ENCODE assay signal across 8 cellular contexts in the genomic region with DNA sequence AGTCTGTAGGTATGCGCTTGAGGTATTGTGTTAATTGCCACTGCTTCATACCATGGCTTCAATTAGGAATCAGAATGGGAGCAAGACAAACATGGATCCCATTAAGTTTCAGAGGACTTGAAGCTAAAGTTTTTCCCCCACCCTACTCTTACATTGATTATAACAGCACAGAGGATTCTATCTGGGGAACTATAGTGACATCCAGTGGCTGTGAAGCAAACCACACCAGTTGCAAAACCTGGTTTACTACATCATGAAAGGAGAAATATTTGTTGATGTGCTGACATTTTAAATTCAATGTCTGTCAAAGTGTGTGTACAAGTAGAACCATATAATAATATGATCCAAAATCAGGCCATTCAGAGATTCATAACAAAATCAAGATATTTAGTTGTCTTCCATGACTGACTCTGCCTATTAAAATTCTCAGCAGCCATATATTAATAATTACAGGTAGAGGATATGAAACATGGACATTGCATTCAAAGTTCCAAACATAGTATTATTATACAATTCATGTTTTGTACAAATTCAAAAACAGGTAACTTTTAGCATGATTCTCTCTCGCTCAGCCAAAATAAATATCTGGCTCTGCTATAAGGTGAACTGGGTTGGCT.
A peak's percentile ranks its signal among the peaks of the same experiment; 100 is the strongest.
DNase-seq lines count a peak whose midpoint lies in the region; ATAC-seq and TF ChIP-seq lines count a peak whose summit lies in the region.

No MANE protein-coding gene starts in this region.

- H3K9me3 ChIP-seq in right lobe of liver = no peaks in the 10 kb centered on the region

- peak; percentile 37 for TF ChIP-seq CTCF in activated CD8-positive, alpha-beta T cell treated with anti-CD3 and anti-CD28 coated beads for 36 hours (IDR thresholded peaks at IDR 0.05)
- peak; percentile 60 to 67 (median 64) for TF ChIP-seq CTCF in right lobe of liver (IDR thresholded peaks at IDR 0.05)

- no peak for DNase-seq in activated CD8-positive, alpha-beta T cell treated with anti-CD3 and anti-CD28 coated beads for 36 hours
- DNase-seq in activated CD8-positive, alpha-beta T cell treated with anti-CD3 and anti-CD28 coated beads, Interleukin-2, amount 10 ng/mL, durations not matched to agents 7 days and 5 days = no peak
- peak; percentile 36 for DNase-seq in NCI-H460 (ENCODE audit: extremely low read depth, low read depth)
- DNase-seq in cerebellar cortex (ENCODE audit: low spot score) = peak; percentile 40
- no peak for DNase-seq in right lobe of liver
- no peak for DNase-seq in activated CD8-positive, alpha-beta memory T cell treated with anti-CD3 and anti-CD28 coated beads, Interleukin-2, amount 10 ng/mL, durations not matched to agents 7 days and 5 days
- DNase-seq in activated effector memory CD4-positive, alpha-beta T cell treated with Interleukin-2 at 50 U/mL for 16 hours = no peak

- no peaks in the 10 kb centered on the region for H3K36me3 ChIP-seq in right lobe of liver

- no peaks in the 10 kb centered on the region for H3K9me3 Mint-ChIP-seq in activated CD8-positive, alpha-beta T cell treated with anti-CD3 and anti-CD28 coated beads for 36 hours
- no peaks in the 10 kb centered on the region for H3K9me3 Mint-ChIP-seq in activated CD8-positive, alpha-beta T cell treated with anti-CD3 and anti-CD28 coated beads, Interleukin-2, amount 10 ng/mL, durations not matched to agents 7 days and 5 days (ENCODE audit: insufficient read depth)
- no peaks in the 10 kb centered on the region for H3K9me3 Mint-ChIP-seq in activated CD8-positive, alpha-beta memory T cell treated with anti-CD3 and anti-CD28 coated beads, Interleukin-2, amount 10 ng/mL, durations not matched to agents 7 days and 5 days (ENCODE audit: low read depth)

- WGBS in right lobe of liver (ENCODE audit: insufficient coverage, low coverage, low lambda C conversion rate, missing lambda C conversion rate) = 81% methylated on average over 2 of the region's 2 CpGs

- no peak overlapping the region for H3K4me3 Mint-ChIP-seq in activated CD8-positive, alpha-beta T cell treated with anti-CD3 and anti-CD28 coated beads for 36 hours
- no peak overlapping the region for H3K4me3 Mint-ChIP-seq in activated CD8-positive, alpha-beta T cell treated with anti-CD3 and anti-CD28 coated beads, Interleukin-2, amount 10 ng/mL, durations not matched to agents 7 days and 5 days
- H3K4me3 Mint-ChIP-seq in activated CD8-positive, alpha-beta memory T cell treated with anti-CD3 and anti-CD28 coated beads, Interleukin-2, amount 10 ng/mL, durations not matched to agents 7 days and 5 days = no peak overlapping the region

- no peaks in the 10 kb centered on the region for H3K27me3 Mint-ChIP-seq in activated CD8-positive, alpha-beta T cell treated with anti-CD3 and anti-CD28 coated beads for 36 hours
- H3K27me3 Mint-ChIP-seq in activated CD8-positive, alpha-beta T cell treated with anti-CD3 and anti-CD28 coated beads, Interleukin-2, amount 10 ng/mL, durations not matched to agents 7 days and 5 days (ENCODE audit: low read depth) = no peaks in the 10 kb centered on the region
- no peaks in the 10 kb centered on the region for H3K27me3 Mint-ChIP-seq in activated CD8-positive, alpha-beta memory T cell treated with anti-CD3 and anti-CD28 coated beads, Interleukin-2, amount 10 ng/mL, durations not matched to agents 7 days and 5 days

- POLR2A ChIA-PET in activated CD8-positive, alpha-beta T cell treated with anti-CD3 and anti-CD28 coated beads for 36 hours (lab: Charles Lee) = no interaction called here
- POLR2A ChIA-PET in activated CD8-positive, alpha-beta T cell treated with anti-CD3 and anti-CD28 coated beads, Interleukin-2, amount 10 ng/mL, durations not matched to agents 7 days and 5 days (lab: Charles Lee) = no interaction called here

- no peak overlapping the region for H3K27ac ChIP-seq in right lobe of liver

- no peaks in the 10 kb centered on the region for H3K27me3 ChIP-seq in right lobe of liver

- no peaks in the 10 kb centered on the region for H3K36me3 Mint-ChIP-seq in activated CD8-positive, alpha-beta T cell treated with anti-CD3 and anti-CD28 coated beads for 36 hours (ENCODE audit: low read depth)
- H3K36me3 Mint-ChIP-seq in activated CD8-positive, alpha-beta T cell treated with anti-CD3 and anti-CD28 coated beads, Interleukin-2, amount 10 ng/mL, durations not matched to agents 7 days and 5 days (ENCODE audit: low read depth) = no peaks in the 10 kb centered on the region
- H3K36me3 Mint-ChIP-seq in activated CD8-positive, alpha-beta memory T cell treated with anti-CD3 and anti-CD28 coated beads, Interleukin-2, amount 10 ng/mL, durations not matched to agents 7 days and 5 days = no peaks in the 10 kb centered on the region

- H3K4me1 ChIP-seq in right lobe of liver = peaks cover 0 to 12% (median 3%) of the 10 kb centered on the region in 4 donors

- no peak for TF ChIP-seq POLR2A in right lobe of liver (IDR thresholded peaks at IDR 0.05)

- no peak overlapping the region for H3K27ac Mint-ChIP-seq in activated CD8-positive, alpha-beta T cell treated with anti-CD3 and anti-CD28 coated beads for 36 hours
- H3K27ac Mint-ChIP-seq in activated CD8-positive, alpha-beta T cell treated with anti-CD3 and anti-CD28 coated beads, Interleukin-2, amount 10 ng/mL, durations not matched to agents 7 days and 5 days = no peak overlapping the region
- H3K27ac Mint-ChIP-seq in activated CD8-positive, alpha-beta memory T cell treated with anti-CD3 and anti-CD28 coated beads, Interleukin-2, amount 10 ng/mL, durations not matched to agents 7 days and 5 days = no peak overlapping the region

- intact Hi-C loops in activated CD8-positive, alpha-beta T cell treated with anti-CD3 and anti-CD28 coated beads for 36 hours (cut with micrococcal nuclease) = no loop called here
- intact Hi-C loops in right lobe of liver (cut with DNase I) = no loop called here

- H3K4me3 ChIP-seq in right lobe of liver = no peak overlapping the region

- no peaks in the 10 kb centered on the region for H3K4me1 Mint-ChIP-seq in activated CD8-positive, alpha-beta T cell treated with anti-CD3 and anti-CD28 coated beads for 36 hours (ENCODE audit: low read depth)
- H3K4me1 Mint-ChIP-seq in activated CD8-positive, alpha-beta T cell treated with anti-CD3 and anti-CD28 coated beads, Interleukin-2, amount 10 ng/mL, durations not matched to agents 7 days and 5 days (ENCODE audit: low read depth) = no peaks in the 10 kb centered on the region
- H3K4me1 Mint-ChIP-seq in activated CD8-positive, alpha-beta memory T cell treated with anti-CD3 and anti-CD28 coated beads, Interleukin-2, amount 10 ng/mL, durations not matched to agents 7 days and 5 days = no peaks in the 10 kb centered on the region

- CTCF ChIA-PET in activated CD8-positive, alpha-beta T cell treated with anti-CD3 and anti-CD28 coated beads for 36 hours (lab: Charles Lee) = interaction anchor here (0.9 to 1.0 kb wide), 2 partner anchors 22 to 1348 kb away, joined by 3 read pairs; no protein-coding TSS in a partner anchor
- CTCF ChIA-PET in activated CD8-positive, alpha-beta T cell treated with anti-CD3 and anti-CD28 coated beads, Interleukin-2, amount 10 ng/mL, durations not matched to agents 7 days and 5 days (lab: Charles Lee) = no interaction called here
- CTCF ChIA-PET in activated CD8-positive, alpha-beta memory T cell treated with anti-CD3 and anti-CD28 coated beads, Interleukin-2, amount 10 ng/mL, durations not matched to agents 7 days and 5 days (lab: Charles Lee) = no interaction called here

- ATAC-seq in activated CD8-positive, alpha-beta T cell treated with anti-CD3 and anti-CD28 coated beads for 36 hours = no peak
- ATAC-seq in activated CD8-positive, alpha-beta T cell treated with anti-CD3 and anti-CD28 coated beads, Interleukin-2, amount 10 ng/mL, durations not matched to agents 7 days and 5 days = no peak
- ATAC-seq in HG03139 (IDR thresholded peaks at IDR 0.05; ENCODE audit: unreplicated experiment) = peak; percentile 57
- ATAC-seq in right lobe of liver = peak; percentile 61 to 78 (median 75)
- ATAC-seq in activated CD8-positive, alpha-beta memory T cell treated with anti-CD3 and anti-CD28 coated beads, Interleukin-2, amount 10 ng/mL, durations not matched to agents 7 days and 5 days = no peak

Comparison
In these comparisons a context has a peak if more than half of its experiments do, and no peak if none do; other contexts are left out.
1. ATAC-seq: peak in HG03139 (single experiment) and right lobe of liver (4 of 4); none in activated CD8-positive, alpha-beta T cell treated with anti-CD3 and anti-CD28 coated beads for 36 hours (single experiment), activated CD8-positive, alpha-beta T cell treated with anti-CD3 and anti-CD28 coated beads, Interleukin-2, amount 10 ng/mL, durations not matched to agents 7 days and 5 days (single experiment) and activated CD8-positive, alpha-beta memory T cell treated with anti-CD3 and anti-CD28 coated beads, Interleukin-2, amount 10 ng/mL, durations not matched to agents 7 days and 5 days (single experiment).
2. DNase-seq: peak in NCI-H460 (single experiment) and cerebellar cortex (single experiment); none in activated CD8-positive, alpha-beta T cell treated with anti-CD3 and anti-CD28 coated beads for 36 hours (single experiment), activated CD8-positive, alpha-beta T cell treated with anti-CD3 and anti-CD28 coated beads, Interleukin-2, amount 10 ng/mL, durations not matched to agents 7 days and 5 days (single experiment), right lobe of liver (0 of 3), activated CD8-positive, alpha-beta memory T cell treated with anti-CD3 and anti-CD28 coated beads, Interleukin-2, amount 10 ng/mL, durations not matched to agents 7 days and 5 days (single experiment) and activated effector memory CD4-positive, alpha-beta T cell treated with Interleukin-2 at 50 U/mL for 16 hours (single experiment).